In the genomic region with DNA sequence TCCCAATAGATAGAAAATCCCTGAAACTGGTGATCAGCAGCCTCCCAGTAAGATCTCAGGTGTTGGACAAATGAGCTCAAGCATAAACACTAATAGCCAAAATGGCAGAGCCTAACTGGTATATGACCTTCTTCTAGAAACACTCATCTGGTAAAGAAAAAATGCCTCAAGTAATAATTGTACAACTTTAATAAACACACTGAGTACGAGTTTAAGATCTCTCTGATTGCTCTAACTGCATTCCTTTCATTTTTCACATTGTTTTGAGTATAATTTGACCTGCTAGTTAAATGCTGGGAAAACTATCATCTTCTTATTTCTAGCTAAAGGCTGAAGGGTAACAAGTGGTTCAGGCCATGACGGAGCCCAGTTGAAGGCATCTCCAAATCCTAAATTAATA, we compare ENCODE assay signal across 23 cellular contexts.
"Had no signal": no experiment of that assay in that cellular context is flagged by ENCODE, and none has a peak within 500 bp of the region (broad histone marks: within the 10 kb centered on the region; RNA-seq: fewer than 3 reads in every experiment).

No MANE protein-coding gene starts in this region.

- H3K36me3 ChIP-seq: adrenal gland, brain microvascular endothelial cell, gastrocnemius medialis, heart right ventricle, prostate gland, right lobe of liver, suprapubic skin, WERI-Rb-1 had no signal

- H3K27me3 ChIP-seq: adrenal gland, brain microvascular endothelial cell, gastrocnemius medialis, heart right ventricle, right lobe of liver, suprapubic skin had no signal

- H3K4me3 ChIP-seq: adrenal gland, gastrocnemius medialis, heart right ventricle, prostate gland, right lobe of liver, smooth muscle cell, suprapubic skin had no signal

- ATAC-seq: activated CD8-positive, alpha-beta memory T cell treated with anti-CD3 and anti-CD28 coated beads, Interleukin-2, amount 10 ng/mL, durations not matched to agents 7 days and 5 days; activated T-cell treated with anti-CD3 and anti-CD28 coated beads, Interleukin-2, amount 50 U/mL, for 4 hours; gastrocnemius medialis; heart right ventricle; left lobe of liver; right lobe of liver had no signal

- H3K9me3 ChIP-seq: adrenal gland, prostate gland, right lobe of liver, suprapubic skin had no signal

- H3K27ac ChIP-seq: adrenal gland, brain microvascular endothelial cell, gastrocnemius medialis, heart right ventricle, prostate gland, right lobe of liver, suprapubic skin, WERI-Rb-1 had no signal

- H3K27ac Mint-ChIP-seq: activated CD8-positive, alpha-beta memory T cell treated with anti-CD3 and anti-CD28 coated beads, Interleukin-2, amount 10 ng/mL, durations not matched to agents 7 days and 5 days; memory B cell; nephron; stimulated activated naive CD8-positive, alpha-beta T cell treated with anti-CD3 and anti-CD28 coated beads, Interleukin-15, Interleukin-2, amounts not matched to agents 100 ng/mL and 50 ng/mL, for 24 hours; type B pancreatic cell had no signal

- H3K4me1 ChIP-seq: adrenal gland, gastrocnemius medialis, heart right ventricle, prostate gland, right lobe of liver, suprapubic skin had no signal

- H3K4me1 Mint-ChIP-seq: activated CD8-positive, alpha-beta memory T cell treated with anti-CD3 and anti-CD28 coated beads, Interleukin-2, amount 10 ng/mL, durations not matched to agents 7 days and 5 days; memory B cell; nephron had no signal

- H3K4me2 ChIP-seq: smooth muscle cell had no signal

- H3K27me3 Mint-ChIP-seq: activated CD8-positive, alpha-beta memory T cell treated with anti-CD3 and anti-CD28 coated beads, Interleukin-2, amount 10 ng/mL, durations not matched to agents 7 days and 5 days; memory B cell; stimulated activated naive CD8-positive, alpha-beta T cell treated with anti-CD3 and anti-CD28 coated beads, Interleukin-15, Interleukin-2, amounts not matched to agents 100 ng/mL and 50 ng/mL, for 24 hours; type B pancreatic cell had no signal

- DNase-seq: activated CD4-positive, alpha-beta T cell treated with anti-CD3 and anti-CD28 coated beads, Interleukin-2, amount 50 U/mL, for 48 hours; activated CD8-positive, alpha-beta memory T cell treated with anti-CD3 and anti-CD28 coated beads, Interleukin-2, amount 10 ng/mL, durations not matched to agents 7 days and 5 days; activated effector memory CD4-positive, alpha-beta T cell treated with Interleukin-2 at 50 U/mL for 16 hours; activated naive CD4-positive, alpha-beta T cell treated with anti-CD3 and anti-CD28 coated beads, Interleukin-2, amount 50 U/mL, for 16 hours; activated T-cell treated with anti-CD3 and anti-CD28 coated beads, Interleukin-2, amount 50 U/mL, for 4 hours; adrenal gland; brain microvascular endothelial cell; effector CD8-positive, alpha-beta T cell; gastrocnemius medialis; heart right ventricle; nucleus accumbens; right lobe of liver; T-helper 1 cell; T1000; WERI-Rb-1 had no signal

- H3K4me3 Mint-ChIP-seq: activated CD8-positive, alpha-beta memory T cell treated with anti-CD3 and anti-CD28 coated beads, Interleukin-2, amount 10 ng/mL, durations not matched to agents 7 days and 5 days; activated T-cell treated with anti-CD3 and anti-CD28 coated beads, Interleukin-2, amount 50 U/mL, for 4 hours; memory B cell; nephron; stimulated activated naive CD8-positive, alpha-beta T cell treated with anti-CD3 and anti-CD28 coated beads, Interleukin-15, Interleukin-2, amounts not matched to agents 100 ng/mL and 50 ng/mL, for 24 hours; type B pancreatic cell had no signal

- H3K36me3 Mint-ChIP-seq: activated CD8-positive, alpha-beta memory T cell treated with anti-CD3 and anti-CD28 coated beads, Interleukin-2, amount 10 ng/mL, durations not matched to agents 7 days and 5 days; memory B cell; type B pancreatic cell had no signal
